9 cellular contexts compared by ENCODE assay signal in the genomic region with DNA sequence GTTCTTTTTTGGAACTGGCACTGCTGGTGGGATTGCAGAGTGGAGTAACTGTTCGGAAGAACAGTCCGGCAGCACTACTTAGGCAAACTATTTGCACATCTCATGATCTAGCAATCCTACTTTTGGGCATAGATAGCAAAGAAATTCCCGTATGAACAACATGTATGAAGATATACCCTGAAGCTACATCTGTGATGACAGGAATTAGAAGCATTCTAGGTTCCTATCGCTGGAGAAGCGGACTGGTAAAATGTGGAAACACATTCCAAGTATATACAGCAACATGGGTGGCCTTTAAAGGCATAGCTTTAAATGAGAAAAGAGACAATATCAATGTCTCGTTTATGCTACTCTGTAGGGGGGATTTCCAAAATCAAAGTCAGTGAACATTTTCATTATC. TPM values are rescaled to one million over a fixed set of nuclear protein-coding genes. Genes with fewer than 3 reads are reported as not detected.
DNase-seq lines count a peak whose midpoint lies in the region; ATAC-seq and TF ChIP-seq lines count a peak whose summit lies in the region.
"Had no signal": no experiment of that assay in that cellular context is flagged by ENCODE, and none has a peak within 500 bp of the region (broad histone marks: within the 10 kb centered on the region; RNA-seq: fewer than 3 reads in every experiment).

No MANE protein-coding gene starts in this region.

- POLR2A ChIA-PET in AG04450 (lab: Yijun Ruan, JAX), result no interaction called here

- H3K4me1 ChIP-seq in HAP-1 (peaks cover 24% of the 10 kb centered on the region), muscle layer of colon (ENCODE audit: insufficient read depth, low read length) (peaks cover 35% of the 10 kb centered on the region)

- H3K4me3 ChIP-seq in AG04450 (ENCODE audit: low read depth, low read length), result peak overlapping the region; percentile 45
- H3K4me3 ChIP-seq in HAP-1, result peak overlapping the region; percentile 69
- peak overlapping the region; percentile 33 for H3K4me3 ChIP-seq in brain microvascular endothelial cell (ENCODE audit: low read depth, low read length)
- peak overlapping the region in 1 of 2 donors; percentile 49 for H3K4me3 ChIP-seq in muscle layer of colon (ENCODE audit: low read depth in 1 of 2, low read length in 2 of 2)

- no peak for ATAC-seq in GM21723 (IDR thresholded peaks at IDR 0.05; ENCODE audit: unreplicated experiment)

- in situ Hi-C loops in HAP-1 (cut with MboI; ENCODE audit: low sequenced_read_pairs), result loop anchor here (25.0 kb wide), 1 partner anchor 220 kb away; the partner anchor contains the start of gene LAP3
- in situ Hi-C loops in brain microvascular endothelial cell (cut with HindIII; ENCODE audit: low pct_ligation_motif_present, low sequenced_read_pairs), result no loop called here

- H3K27ac ChIP-seq in AG04450 (ENCODE audit: low read depth, low read length), result no peak overlapping the region
- no peak overlapping the region for H3K27ac ChIP-seq in brain microvascular endothelial cell
- no peak overlapping the region for H3K27ac ChIP-seq in muscle layer of colon (ENCODE audit: low read depth, low read length)

- peak overlapping the region; percentile 8 for H3K9ac ChIP-seq in muscle layer of colon (ENCODE audit: low read length)

- H3K27me3 ChIP-seq in AG04450 (ENCODE audit: control insufficient read depth, insufficient read depth, low read length), result no peaks in the 10 kb centered on the region
- no peaks in the 10 kb centered on the region for H3K27me3 ChIP-seq in HAP-1 (ENCODE audit: low read depth)
- H3K27me3 ChIP-seq in brain microvascular endothelial cell (replicated peaks), result no peaks in the 10 kb centered on the region
- H3K27me3 ChIP-seq in muscle layer of colon (ENCODE audit: control insufficient read depth in 1 of 2, insufficient read depth in 2 of 2, low read length in 2 of 2), result no peaks in the 10 kb centered on the region

- H3K9me3 ChIP-seq in AG04450 (ENCODE audit: control insufficient read depth, insufficient read depth, low read length) (0 out of 2 replicates have a peak, but pooled peaks cover 2% of the 10 kb centered on the region), HAP-1 (no peaks in the 10 kb centered on the region), muscle layer of colon (ENCODE audit: low read length) (no peaks in the 10 kb centered on the region)

- DNase-seq in AG04450 (ENCODE audit: low read depth, low spot score) (no peak), HAP-1 (ENCODE audit: low spot score in 2 of 2) (no peak), brain microvascular endothelial cell (no peak), SHP77 (lab: John Stamatoyannopoulos, UW) (no peak), ureter (ENCODE audit: low spot score) (no peak), D341Med (ENCODE audit: low spot score) (no peak)
- DNase-seq: NCI-H187 treated with DMSO at 0.1 percent for 48 hours had no signal

- H3K36me3 ChIP-seq in HAP-1 (replicated peaks) (peaks cover 28% of the 10 kb centered on the region), brain microvascular endothelial cell (replicated peaks) (peaks cover 15% of the 10 kb centered on the region), muscle layer of colon (ENCODE audit: insufficient read depth, low read length) (peaks cover 18% of the 10 kb centered on the region)

- no peak for TF ChIP-seq CTCF in AG04450 (IDR thresholded peaks at IDR 0.05; ENCODE audit: low read depth, low read length)
- no peak for TF ChIP-seq CTCF in brain microvascular endothelial cell (IDR thresholded peaks at IDR 0.05; ENCODE audit: low read depth, low read length, missing control alignments)

- CTCF ChIA-PET in AG04450 (lab: Charles Lee), result interaction anchor here (1.1 to 7.0 kb wide), 10 partner anchors 9 to 786 kb away, joined by 3 to 98 read pairs (median 4); partner anchors contain the start of gene FAM184B

RNA-seq across cellular contexts. Expression of gene DCAF16, which starts 3.1 kb away (rescaled TPM):
- 19.8 and 22.2 TPM in 2 replicates for polyA plus RNA-seq in AG04450 (2011; rRNA removed)
- 16.9 and 20.3 TPM in 2 replicates for polyA minus RNA-seq in AG04450 (2011; rRNA and poly(A)+ RNA removed)
- total RNA-seq in ureter, result 51.7 TPM

RNA-seq across cellular contexts. Expression of gene NCAPG, which starts 3.3 kb away (rescaled TPM):
- polyA plus RNA-seq in AG04450 (2011; rRNA removed), result 5.3 and 9.1 TPM in 2 replicates
- polyA minus RNA-seq in AG04450 (2011; rRNA and poly(A)+ RNA removed), result 3.0 and 6.1 TPM in 2 replicates
- total RNA-seq in ureter, result 0.94 TPM

RNA-seq across cellular contexts. Expression of gene FAM184B, which starts 26.0 kb away (rescaled TPM):
- 0.07 and 0.09 TPM in 2 replicates for polyA plus RNA-seq in AG04450 (2011; rRNA removed)
- polyA minus RNA-seq in AG04450 (2011; rRNA and poly(A)+ RNA removed), result 0.05 and 0.09 TPM in 2 replicates
- not detected for total RNA-seq in ureter
